Comparison of ENCODE assay signal across 7 cellular contexts in genomic region chrX:135086197-135086854, GRCh38. TPM values are rescaled to one million over a fixed set of nuclear protein-coding genes. Genes with fewer than 3 reads are reported as not detected.
DNase-seq lines count a peak whose midpoint lies in the region; ATAC-seq and TF ChIP-seq lines count a peak whose summit lies in the region.

No MANE protein-coding gene starts in this region.

- peak; percentile 83 for ATAC-seq in GM21447 (IDR thresholded peaks at IDR 0.05; ENCODE audit: unreplicated experiment)

- WGBS in smooth muscle cell (ENCODE audit: low lambda C conversion rate): 24% methylated on average over 4 of the region's 4 CpGs

- H3K9me3 ChIP-seq in OCI-LY3 (ENCODE audit: insufficient read depth, low read length) (no peaks in the 10 kb centered on the region), adipocyte (ENCODE audit: control insufficient read depth, low read length) (no peaks in the 10 kb centered on the region), right atrium auricular region (no peaks in the 10 kb centered on the region), smooth muscle cell (replicated peaks; ENCODE audit: low read depth) (no peaks in the 10 kb centered on the region)

- peak overlapping the region; percentile 28 for H3K4me2 ChIP-seq in OCI-LY3 (ENCODE audit: low read length)
- no peak overlapping the region for H3K4me2 ChIP-seq in smooth muscle cell

- H3K4me3 ChIP-seq in OCI-LY3 (ENCODE audit: low read length) (no peak overlapping the region), adipocyte (ENCODE audit: low read length) (no peak overlapping the region), right atrium auricular region (no peak overlapping the region), smooth muscle cell (no peak overlapping the region)

- no peaks in the 10 kb centered on the region for H3K79me2 ChIP-seq in OCI-LY3 (ENCODE audit: low read length)
- no peaks in the 10 kb centered on the region for H3K79me2 ChIP-seq in smooth muscle cell (ENCODE audit: low read depth)

- peak; percentile 14 for DNase-seq in GM04503 (ENCODE audit: low read depth)
- DNase-seq in HUDEP-2 (lab: John Stamatoyannopoulos, UW; ENCODE audit: unreplicated experiment in 76 of 76): peak in 53 of 76 experiments; percentile 0 to 63 (median 12)
- peak; percentile 80 for DNase-seq in adipocyte (ENCODE audit: low read depth)
- no peak for DNase-seq in right atrium auricular region (ENCODE audit: low spot score)
- DNase-seq in smooth muscle cell (lab: John Stamatoyannopoulos, UW; ENCODE audit: unreplicated experiment): no peak

- TF ChIP-seq CTCF in OCI-LY3 (IDR thresholded peaks at IDR 0.05; ENCODE audit: low read depth, low read length) (peak; percentile 72), right atrium auricular region (IDR thresholded peaks at IDR 0.05) (peak; percentile 43 to 64), smooth muscle cell (IDR thresholded peaks at IDR 0.05; ENCODE audit: borderline replicate concordance, insufficient read depth, poor library complexity, severe bottlenecking) (peak; percentile 52)

- H3K9ac ChIP-seq in OCI-LY3 (ENCODE audit: low read length) (no peak overlapping the region), adipocyte (ENCODE audit: low read length) (no peak overlapping the region), smooth muscle cell (ENCODE audit: low read depth) (no peak overlapping the region)

- peaks cover 10% of the 10 kb centered on the region; the same call in 1 of the 2 replicates for H3K4me1 ChIP-seq in OCI-LY3 (ENCODE audit: low read length)
- no peaks in the 10 kb centered on the region for H3K4me1 ChIP-seq in adipocyte (ENCODE audit: control insufficient read depth, insufficient read depth, low read length)
- H3K4me1 ChIP-seq in right atrium auricular region: no peaks in the 10 kb centered on the region
- no peaks in the 10 kb centered on the region for H3K4me1 ChIP-seq in smooth muscle cell (ENCODE audit: low read depth)

- H4K20me1 ChIP-seq in OCI-LY3 (ENCODE audit: insufficient read depth, low read length): no peaks in the 10 kb centered on the region
- H4K20me1 ChIP-seq in smooth muscle cell (ENCODE audit: low read depth): no peaks in the 10 kb centered on the region

- H2AFZ ChIP-seq in OCI-LY3 (ENCODE audit: low read depth, low read length) (peak overlapping the region; percentile 95), smooth muscle cell (ENCODE audit: low read depth) (no peak overlapping the region)

- H3K27me3 ChIP-seq in OCI-LY3 (ENCODE audit: low read depth, low read length) (no peaks in the 10 kb centered on the region), adipocyte (replicated peaks; ENCODE audit: control insufficient read depth, insufficient read depth, low read length) (peaks cover 6% of the 10 kb centered on the region), right atrium auricular region (no peaks in the 10 kb centered on the region), smooth muscle cell (ENCODE audit: low read depth) (no peaks in the 10 kb centered on the region)

- H3K36me3 ChIP-seq in OCI-LY3 (replicated peaks; ENCODE audit: low read depth, low read length): no peaks in the 10 kb centered on the region
- H3K36me3 ChIP-seq in adipocyte (ENCODE audit: control insufficient read depth, insufficient read depth, low read length, severe bottlenecking): no peaks in the 10 kb centered on the region
- no peaks in the 10 kb centered on the region for H3K36me3 ChIP-seq in right atrium auricular region
- no peaks in the 10 kb centered on the region for H3K36me3 ChIP-seq in smooth muscle cell (ENCODE audit: low read depth)

- H3K27ac ChIP-seq in OCI-LY3 (ENCODE audit: low read length): no peak overlapping the region
- no peak overlapping the region for H3K27ac ChIP-seq in right atrium auricular region
- H3K27ac ChIP-seq in smooth muscle cell (ENCODE audit: low read depth): no peak overlapping the region

- no peaks in the 10 kb centered on the region for H3F3A ChIP-seq in smooth muscle cell (ENCODE audit: low read depth)

RNA-seq across cellular contexts. Expression of gene SMIM10L2B, which starts 12.2 kb away (rescaled TPM):
- 10 to 100 TPM in 1 of 2 donors, 1 to 10 TPM in 1; 8.3 to 17.7 TPM for total RNA-seq in right atrium auricular region
- 3.7 and 3.9 TPM in 2 replicates for total RNA-seq in smooth muscle cell
- 7.8 and 10.6 TPM in 2 replicates for polyA plus RNA-seq in smooth muscle cell

RNA-seq across cellular contexts. Expression of gene ETDB, which starts 34.0 kb away (rescaled TPM):
- total RNA-seq in right atrium auricular region (not detected), smooth muscle cell (not detected in 2 replicates)
- not detected in 2 replicates for polyA plus RNA-seq in smooth muscle cell

RNA-seq across cellular contexts. Expression of gene RTL8A, which starts 34.4 kb away (rescaled TPM):
- 10 to 100 TPM; 27.5 to 40.3 TPM for total RNA-seq in right atrium auricular region
- 23.7 and 24.2 TPM in 2 replicates for total RNA-seq in smooth muscle cell
- 137 and 148 TPM in 2 replicates for polyA plus RNA-seq in smooth muscle cell

RNA-seq across cellular contexts. Expression of gene RTL8C, which starts 54.2 kb away (rescaled TPM):
- total RNA-seq in right atrium auricular region: 100 to 1,000 TPM; 177 to 187 TPM
- total RNA-seq in smooth muscle cell: 93.3 and 97.1 TPM in 2 replicates
- polyA plus RNA-seq in smooth muscle cell: 434 and 442 TPM in 2 replicates

Comparison
In these comparisons a context has a peak if more than half of its experiments do, and no peak if none do; other contexts are left out.
1. DNase-seq: peak in GM04503 (single experiment), HUDEP-2 (53 of 76) and adipocyte (single experiment); none in right atrium auricular region (single experiment) and smooth muscle cell (single experiment).
2. Peak in every context shown above with its lines, with median percentiles within 50 percentile points of each other: CTCF ChIP-seq.